In the genomic region with DNA sequence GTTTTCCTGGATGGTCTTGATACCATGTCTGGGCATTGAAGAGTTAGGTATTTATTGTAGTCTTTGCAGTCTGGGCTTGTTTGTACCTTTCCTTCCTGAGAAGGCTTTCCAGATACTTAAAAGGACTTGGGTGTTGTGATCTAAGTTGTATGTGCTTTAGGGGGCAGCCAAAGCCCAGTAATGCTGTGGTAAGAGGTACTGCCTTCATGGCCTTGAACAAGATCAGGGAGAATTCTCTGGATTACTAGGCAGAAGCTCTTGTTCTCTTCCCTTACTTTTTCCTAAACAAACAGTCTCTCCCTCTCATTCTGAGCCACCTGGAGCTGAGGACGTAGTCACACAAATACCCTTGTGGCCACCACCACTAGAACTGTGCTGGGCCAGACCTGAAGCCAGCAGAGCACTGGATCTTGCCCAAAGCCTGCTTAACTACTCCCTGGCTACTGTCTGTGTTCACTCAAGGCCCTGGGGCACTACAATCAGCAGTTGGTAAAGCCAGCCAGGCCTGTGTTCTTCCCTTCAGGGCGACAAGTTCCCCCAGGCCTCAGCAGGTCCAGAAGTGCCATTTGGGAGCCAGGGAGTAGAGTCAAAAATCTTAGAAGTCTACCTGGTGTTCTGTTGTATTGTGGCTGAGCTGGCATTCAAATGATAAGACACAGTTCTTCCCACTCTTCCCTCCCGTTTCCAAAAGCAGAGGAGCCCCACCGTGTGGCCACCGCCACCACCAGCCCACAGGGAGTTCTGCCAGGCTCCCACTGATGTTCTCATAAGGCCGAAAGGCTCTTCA, we compare ENCODE assay signal across 1 cellular context.
TF ChIP-seq lines count a peak whose summit lies in the region.

No MANE protein-coding gene starts in this region.

TF ChIP-seq in SK-N-SH treated with all-trans-retinoic acid at 6 μM for 48 hours, 23 proteins besides CTCF, POLR2A, EP300 and RAD21:
- TF ChIP-seq PPARA (CRISPR knock-in tag; IDR thresholded peaks at IDR 0.05; ENCODE audit: borderline replicate concordance) (no peak), ISL1 (CRISPR knock-in tag; IDR thresholded peaks at IDR 0.05) (no peak), GLIS3 (CRISPR knock-in tag; IDR thresholded peaks at IDR 0.05) (no peak), TCF4 (CRISPR knock-in tag; IDR thresholded peaks at IDR 0.05; ENCODE audit: borderline replicate concordance) (no peak), ESRRG (CRISPR knock-in tag; IDR thresholded peaks at IDR 0.05) (no peak), BACH2 (CRISPR knock-in tag; IDR thresholded peaks at IDR 0.05; ENCODE audit: borderline replicate concordance) (no peak), ZNF8 (CRISPR knock-in tag; IDR thresholded peaks at IDR 0.05) (no peak)
- TF ChIP-seq, protein P1, sequence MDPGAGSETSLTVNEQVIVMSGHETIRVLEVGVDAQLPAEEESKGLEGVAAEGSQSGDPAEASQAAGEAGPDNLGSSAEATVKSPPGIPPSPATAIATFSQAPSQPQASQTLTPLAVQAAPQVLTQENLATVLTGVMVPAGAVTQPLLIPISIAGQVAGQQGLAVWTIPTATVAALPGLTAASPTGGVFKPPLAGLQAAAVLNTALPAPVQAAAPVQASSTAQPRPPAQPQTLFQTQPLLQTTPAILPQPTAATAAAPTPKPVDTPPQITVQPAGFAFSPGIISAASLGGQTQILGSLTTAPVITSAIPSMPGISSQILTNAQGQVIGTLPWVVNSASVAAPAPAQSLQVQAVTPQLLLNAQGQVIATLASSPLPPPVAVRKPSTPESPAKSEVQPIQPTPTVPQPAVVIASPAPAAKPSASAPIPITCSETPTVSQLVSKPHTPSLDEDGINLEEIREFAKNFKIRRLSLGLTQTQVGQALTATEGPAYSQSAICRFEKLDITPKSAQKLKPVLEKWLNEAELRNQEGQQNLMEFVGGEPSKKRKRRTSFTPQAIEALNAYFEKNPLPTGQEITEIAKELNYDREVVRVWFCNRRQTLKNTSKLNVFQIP (CRISPR knock-in tag; IDR thresholded peaks at IDR 0.05; ENCODE audit: borderline replicate concordance, low read depth), result no peak
